In the genomic region with DNA sequence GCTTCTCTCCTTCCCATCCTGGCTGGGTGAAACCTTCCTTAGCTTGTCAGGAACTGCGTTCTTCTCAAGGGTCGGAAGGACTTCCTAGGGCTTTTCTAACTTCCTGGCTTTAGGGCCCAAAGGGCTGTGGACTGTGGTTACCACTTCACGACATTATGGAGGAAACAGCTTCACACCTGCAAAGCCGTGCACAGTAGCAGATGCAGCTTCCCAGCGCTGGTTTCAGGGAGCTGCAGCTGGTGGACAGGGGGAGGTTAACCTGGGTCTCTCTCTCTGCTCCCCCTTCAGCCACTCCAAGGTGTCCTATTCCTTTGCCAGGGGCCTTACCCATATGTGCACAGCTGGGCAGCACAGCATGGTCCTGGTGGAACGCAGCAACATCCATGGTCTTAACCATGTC, we compare ENCODE assay signal across 22 cellular contexts.
"Had no signal": no experiment of that assay in that cellular context is flagged by ENCODE, and none has a peak within 500 bp of the region (broad histone marks: within the 10 kb centered on the region; RNA-seq: fewer than 3 reads in every experiment).

No MANE protein-coding gene starts in this region.

- H3K9me3 ChIP-seq: colonic mucosa, heart left ventricle, neutrophil, psoas muscle, right lobe of liver, spleen, tibial artery had no signal

- H3K36me3 ChIP-seq: colonic mucosa, heart left ventricle, neutrophil, right lobe of liver, spleen, tibial artery had no signal

- H3K27me3 ChIP-seq: colonic mucosa, heart left ventricle, neutrophil, right lobe of liver, spleen had no signal

- H3K27ac ChIP-seq: colonic mucosa, heart left ventricle, neutrophil, psoas muscle, right lobe of liver, spleen, tibial artery had no signal

- H3K4me1 ChIP-seq: colonic mucosa, heart left ventricle, psoas muscle, right lobe of liver, tibial artery had no signal

- ATAC-seq: heart left ventricle; left lobe of liver; naive thymus-derived CD4-positive, alpha-beta T cell; psoas muscle; right lobe of liver; stimulated activated memory B cell treated with anti-CD40 and anti-IgM and Interleukin-4, amounts not matched to agents 10 μg/mL and 1 μg/mL and 100 μg/mL, for 72 hours had no signal

- H3K4me3 ChIP-seq: colonic mucosa, heart left ventricle, psoas muscle, right lobe of liver, spleen, tibial artery had no signal

- DNase-seq: colonic mucosa; dermis blood vessel endothelial cell; effector CD4-positive, alpha-beta T cell; endodermal cell; foreskin melanocyte; heart left ventricle; hippocampal formation; islet precursor cell; mammary epithelial cell; naive thymus-derived CD4-positive, alpha-beta T cell; nephron progenitor cell; psoas muscle; retina; right lobe of liver; spleen; stimulated activated CD4-positive, alpha-beta T cell treated with anti-CD3 and anti-CD28 coated beads, Interleukin-15, amount 100 ng/mL, for 24 hours; stimulated activated CD4-positive, alpha-beta T cell treated with anti-CD3 and anti-CD28 coated beads, Interleukin-1b, Interleukin-23, amount 100 ng/mL, for 48 hours; stimulated activated CD4-positive, alpha-beta T cell treated with anti-CD3 and anti-CD28 coated beads, Interleukin-4, amount 100 ng/mL, for 24 hours; tibial artery had no signal
